8 cellular contexts compared by ENCODE assay signal in the genomic region with DNA sequence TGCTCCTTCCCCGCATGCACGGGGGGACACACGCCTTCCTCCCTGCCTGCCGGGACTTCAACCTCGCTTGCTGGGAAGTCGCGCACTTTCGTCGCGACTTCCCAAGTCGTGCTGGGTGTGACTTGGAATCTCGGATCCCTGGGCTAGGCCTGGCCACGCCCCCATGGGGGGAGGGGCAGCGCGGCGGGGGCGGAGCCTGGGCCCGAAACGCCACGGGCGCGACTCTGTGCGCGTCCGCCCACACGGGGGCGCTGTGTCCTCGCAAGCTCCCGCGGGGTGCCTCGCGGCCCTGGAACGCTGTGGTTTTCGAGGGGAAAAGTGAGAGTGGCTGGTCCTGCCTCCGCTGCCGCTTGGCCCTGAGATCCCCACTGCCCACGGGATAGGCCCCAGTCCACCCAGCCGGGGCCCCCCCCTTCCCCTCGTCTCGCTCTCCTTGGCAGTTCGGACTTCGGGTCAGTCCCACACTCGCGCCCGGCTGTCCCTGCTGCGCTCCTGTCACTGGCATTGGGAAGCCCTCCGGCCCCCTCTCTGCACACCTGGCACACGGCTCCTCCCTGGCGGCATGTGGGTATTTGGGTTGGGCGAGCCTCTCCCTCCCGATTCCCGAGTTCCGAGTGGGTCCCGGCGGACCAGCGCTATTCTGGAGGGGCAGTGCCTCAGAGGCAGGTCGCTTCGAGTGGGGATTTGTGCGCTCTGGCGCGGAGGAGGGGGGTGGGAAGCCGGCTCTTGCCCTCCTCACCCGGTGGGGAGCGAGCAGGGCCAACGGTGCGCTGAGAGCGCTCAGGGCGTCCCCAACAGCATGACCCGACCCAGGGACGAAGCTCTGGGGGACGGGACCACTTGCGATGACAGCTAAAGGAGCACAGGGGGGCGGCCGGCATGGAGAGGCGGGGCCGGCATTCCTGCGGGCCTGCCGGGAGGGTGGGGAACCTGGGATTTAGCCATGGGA. TPM values are rescaled to one million over a fixed set of nuclear protein-coding genes. Genes with fewer than 3 reads are reported as not detected.
DNase-seq lines count a peak whose midpoint lies in the region; ATAC-seq lines count a peak whose summit lies in the region.

No MANE protein-coding gene starts in this region.

- H3K9me3 ChIP-seq in esophagus (ENCODE audit: control insufficient read depth in 2 of 2, insufficient read depth in 1 of 2, low read depth in 1 of 2, low read length in 1 of 2) (no peaks in the 10 kb centered on the region), mucosa of stomach (ENCODE audit: control insufficient read depth, low read length) (no peaks in the 10 kb centered on the region)

- peak overlapping the region; percentile 46 for H3K9ac ChIP-seq in mucosa of stomach (ENCODE audit: low read length)

- H3K27me3 ChIP-seq in esophagus (ENCODE audit: control insufficient read depth in 1 of 2, insufficient read depth in 2 of 2, low read length in 2 of 2), result no peaks in the 10 kb centered on the region
- H3K27me3 ChIP-seq in mucosa of stomach (ENCODE audit: control insufficient read depth, insufficient read depth, low read length), result no peaks in the 10 kb centered on the region

- peaks cover 6 to 33% of the 10 kb centered on the region in 2 donors for H3K36me3 ChIP-seq in esophagus (ENCODE audit: control insufficient read depth in 2 of 2, insufficient read depth in 2 of 2, low read length in 1 of 2)
- H3K36me3 ChIP-seq in mucosa of stomach (ENCODE audit: control insufficient read depth, insufficient read depth, low read length), result peaks cover 14% of the 10 kb centered on the region

- H3K4me1 Mint-ChIP-seq in activated T-cell treated with anti-CD3 and anti-CD28 coated beads, Interleukin-2, amount 50 U/mL, for 4 hours (ENCODE audit: low read depth), result peaks cover 8% of the 10 kb centered on the region

- H3K36me3 Mint-ChIP-seq in activated T-cell treated with anti-CD3 and anti-CD28 coated beads, Interleukin-2, amount 50 U/mL, for 4 hours (ENCODE audit: insufficient read depth), result peaks cover 23% of the 10 kb centered on the region

- peak; percentile 88 for DNase-seq in G401 (ENCODE audit: low spot score)
- DNase-seq in NCI-H774 (lab: John Stamatoyannopoulos, UW), result peak; percentile 74
- peak; percentile 86 for DNase-seq in activated T-cell treated with anti-CD3 and anti-CD28 coated beads, Interleukin-2, amount 50 U/mL, for 4 hours
- DNase-seq in stimulated activated CD8-positive, alpha-beta memory T cell treated with anti-CD3 and anti-CD28 coated beads, Interleukin-4, amount 100 ng/mL, for 24 hours (ENCODE audit: low read depth), result peak; percentile 78

- peak; percentile 74 for ATAC-seq in HG02759 (IDR thresholded peaks at IDR 0.05; ENCODE audit: unreplicated experiment)
- peak; percentile 83 to 84 for ATAC-seq in activated T-cell treated with anti-CD3 and anti-CD28 coated beads, Interleukin-2, amount 50 U/mL, for 4 hours
- ATAC-seq in HG03196 (IDR thresholded peaks at IDR 0.05; ENCODE audit: unreplicated experiment), result no peak

- no peaks in the 10 kb centered on the region for H3K9me3 Mint-ChIP-seq in activated T-cell treated with anti-CD3 and anti-CD28 coated beads, Interleukin-2, amount 50 U/mL, for 4 hours

- H3K4me1 ChIP-seq in esophagus (ENCODE audit: control insufficient read depth in 2 of 2, insufficient read depth in 2 of 2, low read length in 1 of 2) (peaks cover 0 to 8% of the 10 kb centered on the region in 2 donors), mucosa of stomach (ENCODE audit: control insufficient read depth, insufficient read depth, low read length) (peaks cover 22% of the 10 kb centered on the region)

- peak overlapping the region; percentile 70 for H3K4me3 Mint-ChIP-seq in activated T-cell treated with anti-CD3 and anti-CD28 coated beads, Interleukin-2, amount 50 U/mL, for 4 hours

- WGBS in esophagus, 2 donors, result 3 to 5% methylated on average over 73 to 78 of the region's 78 CpGs

- peak overlapping the region; percentile 65 to 76 for H3K27ac ChIP-seq in esophagus (ENCODE audit: low read depth in 2 of 2, low read length in 1 of 2)

- no peaks in the 10 kb centered on the region for H3K27me3 Mint-ChIP-seq in activated T-cell treated with anti-CD3 and anti-CD28 coated beads, Interleukin-2, amount 50 U/mL, for 4 hours (ENCODE audit: low read depth)

- in situ Hi-C loops in G401 (cut with HindIII; ENCODE audit: low sequenced_read_pairs), result no loop called here

- H3K4me3 ChIP-seq in esophagus (ENCODE audit: low read depth in 1 of 2, low read length in 2 of 2), result peak overlapping the region; percentile 58 to 61
- H3K4me3 ChIP-seq in mucosa of stomach (ENCODE audit: low read length), result peak overlapping the region; percentile 47

RNA-seq across cellular contexts. Expression of gene SEC61A1, which starts 23.6 kb away (rescaled TPM):
- 134 and 174 TPM in 2 replicates for total RNA-seq in G401 (2014; rRNA removed; shearing (Covaris generic))
- 100 to 1,000 TPM; 195 to 216 (median 210) TPM for total RNA-seq in activated T-cell treated with anti-CD3 and anti-CD28 coated beads, Interleukin-2, amount 50 U/mL, for 4 hours
- polyA plus RNA-seq in esophagus, result 10 to 100 TPM; 52.6 to 80.1 TPM

RNA-seq across cellular contexts. Expression of gene RUVBL1, which starts 47.8 kb away (rescaled TPM):
- 160 and 177 TPM in 2 replicates for total RNA-seq in G401 (2014; rRNA removed; shearing (Covaris generic))
- total RNA-seq in activated T-cell treated with anti-CD3 and anti-CD28 coated beads, Interleukin-2, amount 50 U/mL, for 4 hours, result 100 to 1,000 TPM; 158 to 177 (median 161) TPM
- 10 to 100 TPM in 1 of 2 donors, 1 to 10 TPM in 1; 7.5 to 32.5 TPM for polyA plus RNA-seq in esophagus
